ENCODE assay signal across 1 cellular context in the genomic region with DNA sequence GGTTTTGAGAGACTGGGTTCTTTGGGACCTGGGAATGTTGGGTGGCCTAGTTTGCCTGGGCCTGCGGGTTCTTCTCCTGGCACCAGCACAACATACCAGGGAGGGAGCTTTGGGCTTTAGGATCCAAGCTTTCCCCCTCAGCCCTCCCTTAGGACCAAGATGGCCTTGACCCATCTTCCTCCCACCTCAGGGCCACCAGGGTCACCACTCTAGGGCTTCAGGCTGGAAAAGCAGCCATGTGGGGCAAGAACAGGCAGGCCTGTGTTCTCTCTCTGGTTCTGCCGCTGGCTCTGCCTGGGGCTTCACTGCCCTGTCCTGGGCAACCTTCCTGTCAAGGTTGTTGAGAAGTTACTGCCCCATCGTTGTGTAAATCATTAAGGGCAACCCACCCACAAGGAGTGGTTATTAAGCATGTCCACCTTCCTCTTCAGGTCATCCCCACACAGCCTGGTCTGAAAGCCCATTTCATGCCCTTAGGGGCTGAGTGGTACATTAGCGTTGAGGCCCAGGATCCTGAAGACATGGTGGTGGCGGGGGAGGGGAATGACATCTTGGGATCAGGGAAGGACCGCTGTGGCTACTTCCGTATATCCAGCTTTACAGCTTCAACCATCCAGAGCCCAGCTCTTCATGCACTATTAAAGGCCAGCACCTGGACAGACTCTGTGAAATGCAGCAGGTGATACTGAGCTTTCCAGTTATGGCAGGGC.
TF ChIP-seq lines count a peak whose summit lies in the region.

No MANE protein-coding gene starts in this region.

TF ChIP-seq in GM23338, 12 proteins besides CTCF, POLR2A, EP300 and RAD21:
- TF ChIP-seq ZNF462 (CRISPR knock-in tag; IDR thresholded peaks at IDR 0.05) (no peak), STAT1 (IDR thresholded peaks at IDR 0.05; ENCODE audit: unreplicated experiment) (no peak), ETS1 (IDR thresholded peaks at IDR 0.05) (no peak), REST (IDR thresholded peaks at IDR 0.05; ENCODE audit: unreplicated experiment) (no peak)
